Comparison of ENCODE assay signal across 13 cellular contexts in genomic region chr5:90338712-90339372, GRCh38.
DNase-seq lines count a peak whose midpoint lies in the region; ATAC-seq and TF ChIP-seq lines count a peak whose summit lies in the region.
"Had no signal": no experiment of that assay in that cellular context is flagged by ENCODE, and none has a peak within 500 bp of the region (broad histone marks: within the 10 kb centered on the region; RNA-seq: fewer than 3 reads in every experiment).

No MANE protein-coding gene starts in this region.

- BruUV-seq in OCI-LY7 (replicated peaks; lab: Mats Ljungman, UMichigan), result no TSS peak

- TF ChIP-seq POLR2A in GM18505 (IDR thresholded peaks at IDR 0.05; ENCODE audit: borderline replicate concordance, extremely low read depth, insufficient read depth, insufficient read length), result no peak

- H3K4me2 ChIP-seq in OCI-LY7 (ENCODE audit: low read length) (no peak overlapping the region), osteoblast (ENCODE audit: insufficient read depth, low read length) (no peak overlapping the region)

- H4K20me1 ChIP-seq in OCI-LY7 (ENCODE audit: insufficient read depth, low read length), result no peaks in the 10 kb centered on the region
- H4K20me1 ChIP-seq in osteoblast (ENCODE audit: insufficient read depth, low read length), result no peaks in the 10 kb centered on the region

- H3K36me3 ChIP-seq in OCI-LY7 (ENCODE audit: insufficient read depth, low read length), result no peaks in the 10 kb centered on the region
- H3K36me3 ChIP-seq in osteoblast (ENCODE audit: insufficient read depth, low read length), result no peaks in the 10 kb centered on the region

- TF ChIP-seq CTCF in OCI-LY7 (conservative IDR thresholded peaks at IDR 0.05; ENCODE audit: low read length) (no peak), osteoblast (IDR thresholded peaks at IDR 0.05; ENCODE audit: extremely low read depth, low read depth, low read length) (no peak), dorsolateral prefrontal cortex (IDR thresholded peaks at IDR 0.05 in 54 of 56, conservative IDR thresholded peaks at IDR 0.05 in 2 of 56; ENCODE audit: low read depth in 1 of 56, partially characterized antibody in 56 of 56) (no peak)

- H3K9me3 ChIP-seq in OCI-LY7 (ENCODE audit: low read length) (no peaks in the 10 kb centered on the region), osteoblast (ENCODE audit: low read depth, low read length) (no peaks in the 10 kb centered on the region)

- CTCF ChIA-PET in OCI-LY7 (lab: Charles Lee; ENCODE audit: unreplicated experiment), result no interaction called here
- CTCF ChIA-PET in HEK293T (lab: Yijun Ruan, JAX), result no interaction called here

- H3K9me2 ChIP-seq in OCI-LY7 (ENCODE audit: insufficient read depth, low read length), result no peaks in the 10 kb centered on the region

- H3K4me1 ChIP-seq in OCI-LY7 (ENCODE audit: insufficient read depth, low read length, poor library complexity, severe bottlenecking) (no peaks in the 10 kb centered on the region), osteoblast (ENCODE audit: insufficient read depth, low read length) (no peaks in the 10 kb centered on the region)

- no peaks in the 10 kb centered on the region for H3K79me2 ChIP-seq in OCI-LY7 (ENCODE audit: insufficient read depth, low read depth, low read length)
- no peaks in the 10 kb centered on the region for H3K79me2 ChIP-seq in osteoblast (ENCODE audit: insufficient read depth, low read length)

- intact Hi-C loops in OCI-LY7 (cut with micrococcal nuclease; ENCODE audit: unreplicated experiment), result no loop called here
- intact Hi-C loops in dorsolateral prefrontal cortex (cut with DNase I), result no loop called here

- DNase-seq in OCI-LY7 (ENCODE audit: low spot score), result no peak
- DNase-seq in HEK293T (ENCODE audit: extremely low spot score), result no peak
- DNase-seq in osteoblast (ENCODE audit: insufficient read length, low spot score, missing footprints), result no peak
- no peak for DNase-seq in dorsolateral prefrontal cortex
- DNase-seq: activated T-cell treated with anti-CD3 and anti-CD28 coated beads, Interleukin-2, amount 50 U/mL, for 72 hours; head of caudate nucleus; SHP77; stimulated activated CD8-positive, alpha-beta memory T cell treated with anti-CD3 and anti-CD28 coated beads, Interleukin-4, amount 100 ng/mL, for 48 hours had no signal

- H3K27ac ChIP-seq in OCI-LY7 (ENCODE audit: low read depth, low read length, poor library complexity, severe bottlenecking), result no peak overlapping the region
- H3K27ac ChIP-seq in osteoblast (ENCODE audit: low read depth, low read length), result no peak overlapping the region
- no peak overlapping the region for H3K27ac ChIP-seq in dorsolateral prefrontal cortex
- H3K27ac ChIP-seq: VCaP had no signal

- H3K4me3 ChIP-seq in OCI-LY7 (ENCODE audit: low read depth, low read length, poor library complexity, severe bottlenecking) (no peak overlapping the region), osteoblast (ENCODE audit: insufficient read depth, low read length) (no peak overlapping the region), dorsolateral prefrontal cortex (no peak overlapping the region)

- H3K27me3 ChIP-seq in osteoblast (ENCODE audit: insufficient read depth, low read length) (no peaks in the 10 kb centered on the region), dorsolateral prefrontal cortex (no peaks in the 10 kb centered on the region)

- peak; percentile 90 for ATAC-seq in GM18505 (IDR thresholded peaks at IDR 0.05; ENCODE audit: unreplicated experiment)
- peak; percentile 97 for ATAC-seq in GM19463 (IDR thresholded peaks at IDR 0.05; ENCODE audit: unreplicated experiment)
- ATAC-seq in HG02840 (IDR thresholded peaks at IDR 0.05; ENCODE audit: low FRiP score, unreplicated experiment), result peak; percentile 88
- peak; percentile 96 for ATAC-seq in HG03457 (IDR thresholded peaks at IDR 0.05; ENCODE audit: unreplicated experiment)
- ATAC-seq: activated T-cell treated with anti-CD3 and anti-CD28 coated beads, Interleukin-2, amount 50 U/mL, for 72 hours had no signal

- H2AFZ ChIP-seq in OCI-LY7 (ENCODE audit: low read length), result no peak overlapping the region
- H2AFZ ChIP-seq in osteoblast (ENCODE audit: low read length), result no peak overlapping the region

- POLR2A ChIA-PET in OCI-LY7 (lab: Charles Lee) (interaction anchor here (0.6 kb wide), 2 partner anchors 142 to 1994 kb away, joined by 3 to 4 read pairs; no protein-coding TSS in a partner anchor), HEK293T (lab: Yijun Ruan, JAX) (interaction anchor here (1.2 kb wide), 1 partner anchor 71 kb away, joined by 4 read pairs; the partner anchor contains the start of gene CETN3)

TF ChIP-seq in HEK293T, 16 proteins besides CTCF, POLR2A, EP300 and RAD21:
- TF ChIP-seq TARDBP (IDR thresholded peaks at IDR 0.05) (no peak), SP1 (IDR thresholded peaks at IDR 0.05) (no peak), HDGF (IDR thresholded peaks at IDR 0.05; ENCODE audit: borderline replicate concordance) (no peak), FOXK2 (IDR thresholded peaks at IDR 0.05) (no peak), NFRKB (IDR thresholded peaks at IDR 0.05) (no peak), ARNT (IDR thresholded peaks at IDR 0.05) (no peak), FOXM1 (IDR thresholded peaks at IDR 0.05; ENCODE audit: borderline replicate concordance) (no peak), ELF4 (IDR thresholded peaks at IDR 0.05) (no peak), LEF1 (IDR thresholded peaks at IDR 0.05; ENCODE audit: borderline replicate concordance) (no peak), SUZ12 (IDR thresholded peaks at IDR 0.05) (no peak), FOXA1 (IDR thresholded peaks at IDR 0.05) (no peak)
